1 cellular context compared by ENCODE assay signal in the genomic region with DNA sequence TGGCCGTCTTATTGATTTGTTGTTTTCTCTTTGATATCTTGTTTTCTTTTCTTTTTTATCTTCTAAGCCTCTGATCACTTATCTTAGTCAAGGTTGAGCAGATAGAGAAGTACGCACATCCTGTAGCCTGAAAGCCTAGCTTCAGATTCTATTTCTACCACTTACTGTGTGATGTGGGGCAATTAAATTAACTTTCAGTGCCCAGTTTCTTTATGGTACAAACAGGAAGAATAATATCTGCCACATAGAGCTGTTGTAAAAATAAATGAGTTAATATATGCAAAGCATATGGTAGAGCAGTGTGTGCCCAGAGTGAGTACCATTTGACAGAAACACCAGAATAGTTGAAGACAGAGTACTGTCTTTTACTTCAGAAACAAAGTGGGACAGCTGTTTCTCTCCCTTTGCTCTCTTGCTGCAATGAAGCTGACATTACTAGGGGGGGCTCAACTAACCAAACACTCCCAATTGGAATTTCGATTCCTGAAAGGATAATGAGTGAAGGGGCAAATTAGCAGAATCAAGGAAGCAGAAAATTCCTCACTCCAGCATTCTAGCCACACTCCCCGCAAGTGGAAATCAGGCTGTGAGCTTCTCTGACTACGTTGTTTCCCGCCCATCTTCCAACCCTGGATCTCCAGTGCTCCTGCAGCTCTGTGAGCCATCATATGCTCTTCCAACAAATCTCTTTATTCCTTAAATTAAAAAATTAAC.
TF ChIP-seq lines count a peak whose summit lies in the region.

No MANE protein-coding gene starts in this region.

TF ChIP-seq in GM12878, 131 proteins besides CTCF, POLR2A, EP300 and RAD21 (continued from another document):
- TF ChIP-seq ZNF687 (IDR thresholded peaks at IDR 0.05) (no peak), PRDM15 (CRISPR knock-in tag; IDR thresholded peaks at IDR 0.05) (no peak), SMC3 (IDR thresholded peaks at IDR 0.05; ENCODE audit: borderline replicate concordance, low read length) (no peak), MYB (IDR thresholded peaks at IDR 0.05; ENCODE audit: borderline replicate concordance, low read depth, low read length) (no peak)
- TF ChIP-seq, protein P1, sequence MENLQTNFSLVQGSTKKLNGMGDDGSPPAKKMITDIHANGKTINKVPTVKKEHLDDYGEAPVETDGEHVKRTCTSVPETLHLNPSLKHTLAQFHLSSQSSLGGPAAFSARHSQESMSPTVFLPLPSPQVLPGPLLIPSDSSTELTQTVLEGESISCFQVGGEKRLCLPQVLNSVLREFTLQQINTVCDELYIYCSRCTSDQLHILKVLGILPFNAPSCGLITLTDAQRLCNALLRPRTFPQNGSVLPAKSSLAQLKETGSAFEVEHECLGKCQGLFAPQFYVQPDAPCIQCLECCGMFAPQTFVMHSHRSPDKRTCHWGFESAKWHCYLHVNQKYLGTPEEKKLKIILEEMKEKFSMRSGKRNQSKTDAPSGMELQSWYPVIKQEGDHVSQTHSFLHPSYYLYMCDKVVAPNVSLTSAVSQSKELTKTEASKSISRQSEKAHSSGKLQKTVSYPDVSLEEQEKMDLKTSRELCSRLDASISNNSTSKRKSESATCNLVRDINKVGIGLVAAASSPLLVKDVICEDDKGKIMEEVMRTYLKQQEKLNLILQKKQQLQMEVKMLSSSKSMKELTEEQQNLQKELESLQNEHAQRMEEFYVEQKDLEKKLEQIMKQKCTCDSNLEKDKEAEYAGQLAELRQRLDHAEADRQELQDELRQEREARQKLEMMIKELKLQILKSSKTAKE (IDR thresholded peaks at IDR 0.05; ENCODE audit: low read depth, poor library complexity, severe bottlenecking): no peak
